In the genomic region with DNA sequence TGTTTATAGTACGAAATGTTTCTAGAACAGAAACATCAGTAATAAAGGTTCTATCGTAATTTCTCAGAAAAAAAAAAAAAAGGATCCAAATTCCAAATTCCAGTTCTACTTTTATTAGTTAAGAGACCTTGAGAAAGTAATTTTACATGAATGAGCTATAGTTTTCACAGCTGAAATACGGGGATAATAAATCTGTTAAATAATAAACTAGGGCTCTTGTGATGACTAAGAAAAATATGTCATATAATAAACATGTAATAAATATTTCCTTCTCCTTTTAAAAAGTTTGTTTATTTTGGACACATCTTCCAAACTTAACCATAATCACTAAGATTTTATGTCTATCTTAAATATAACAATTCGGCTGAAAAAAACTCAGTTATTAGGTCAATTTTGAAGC, we compare ENCODE assay signal across 16 cellular contexts. TPM values are rescaled to one million over a fixed set of nuclear protein-coding genes. Genes with fewer than 3 reads are reported as not detected.
DNase-seq lines count a peak whose midpoint lies in the region; ATAC-seq, FAIRE-seq and TF ChIP-seq lines count a peak whose summit lies in the region.
"Had no signal": no experiment of that assay in that cellular context is flagged by ENCODE, and none has a peak within 500 bp of the region (broad histone marks: within the 10 kb centered on the region; RNA-seq: fewer than 3 reads in every experiment).

No MANE protein-coding gene starts in this region.

- no peaks in the 10 kb centered on the region for H3K27me3 ChIP-seq in small intestine (ENCODE audit: control insufficient read depth in 2 of 2, insufficient read depth in 2 of 2, low read length in 2 of 2)
- H3K27me3 ChIP-seq: BLaER1 treated with 17β-estradiol and CSF1 and Interleukin-3, amounts not matched to agents 10 nM and 100 nM had no signal

- peaks cover 0 to 3% of the 10 kb centered on the region in 2 donors for H3K36me3 ChIP-seq in small intestine (ENCODE audit: control insufficient read depth in 2 of 2, insufficient read depth in 2 of 2, low read length in 2 of 2)

- intact Hi-C loops in posterior cingulate gyrus (cut with DNase I) = no loop called here

- peaks cover 0 to 8% of the 10 kb centered on the region in 2 donors for H3K4me1 ChIP-seq in small intestine (ENCODE audit: control insufficient read depth in 2 of 2, insufficient read depth in 1 of 2, low read depth in 1 of 2, low read length in 1 of 2)

- no peak overlapping the region for H3K4me3 ChIP-seq in small intestine (ENCODE audit: low read depth in 1 of 2, low read length in 2 of 2)
- H3K4me3 ChIP-seq in foreskin fibroblast (ENCODE audit: low read depth in 1 of 2, low read length in 2 of 2) = no peak overlapping the region
- H3K4me3 ChIP-seq: BLaER1 treated with 17β-estradiol and CSF1 and Interleukin-3, amounts not matched to agents 10 nM and 100 nM; K562 had no signal

- peak overlapping the region; percentile 81; the same call in 1 of the 2 replicates for H3K27ac ChIP-seq in VCaP
- H3K27ac ChIP-seq in small intestine (ENCODE audit: low read depth in 1 of 2, low read length in 1 of 2) = no peak overlapping the region
- H3K27ac ChIP-seq: BLaER1 treated with 17β-estradiol and CSF1 and Interleukin-3, amounts not matched to agents 10 nM and 100 nM had no signal

- FAIRE-seq in G401.6 (lab: Jason Lieb, UNC) (peak; percentile 70), islet of Langerhans (lab: Jason Lieb, UNC) (peak; percentile 9), small intestine (lab: Jason Lieb, UNC) (peak; percentile 87)
- FAIRE-seq: D721Med, K562 had no signal

- ATAC-seq in GM21528 (IDR thresholded peaks at IDR 0.05; ENCODE audit: low FRiP score, unreplicated experiment) = no peak
- ATAC-seq: K562 had no signal

- TF ChIP-seq CTCF in VCaP (conservative IDR thresholded peaks at IDR 0.05) = no peak
- TF ChIP-seq CTCF in foreskin fibroblast (IDR thresholded peaks at IDR 0.05; ENCODE audit: low read depth, low read length) = no peak

- DNase-seq in small intestine (peak; percentile 70), NOMO-1 (lab: John Stamatoyannopoulos, UW; ENCODE audit: unreplicated experiment in 2 of 2) (no peak), foreskin fibroblast (no peak), posterior cingulate gyrus (no peak)
- DNase-seq: H7; NCI-H1105 treated with DMSO at 0.1 percent for 48 hours; NCI-H1694 treated with DMSO at 0.1 percent for 48 hours; NK-92 treated with Interleukin-12 subunit alpha and Interleukin-12 subunit beta, amount 100 ng/mL, for 24 hours; OCI-M1 had no signal

- WGBS in small intestine, 3 donors = 20 to 50% (median 37%) methylated on average over 4 of the region's 4 CpGs

- no peaks in the 10 kb centered on the region for H3K9me3 ChIP-seq in small intestine (ENCODE audit: control insufficient read depth, low read depth)

RNA-seq across cellular contexts. Expression of a gene that starts 17.8 kb away (rescaled TPM):
- polyA plus RNA-seq in small intestine = 10 to 100 TPM; 23.0 to 26.4 (median 25.4) TPM

RNA-seq across cellular contexts. Expression of a gene that starts 17.9 kb away (rescaled TPM):
- polyA plus RNA-seq in small intestine = 10 to 100 TPM in 2 of 3 donors, 1 to 10 TPM in 1; 9.5 to 22.8 (median 12.9) TPM
